In genomic region chr7:2906197-2906931, GRCh38 we compare ENCODE assay signal across 21 cellular contexts.
"Had no signal": no experiment of that assay in that cellular context is flagged by ENCODE, and none has a peak within 500 bp of the region (broad histone marks: within the 10 kb centered on the region; RNA-seq: fewer than 3 reads in every experiment).

No MANE protein-coding gene starts in this region.

- H3K27ac ChIP-seq: body of pancreas, gastroesophageal sphincter, heart right ventricle, neutrophil, skin epidermis, upper lobe of left lung had no signal

- DNase-seq: activated CD4-positive, CD25-positive, alpha-beta regulatory T cell treated with anti-CD3 and anti-CD28 coated beads, Interleukin-2, amount 50 U/mL, for 72 hours; activated CD8-positive, alpha-beta memory T cell treated with anti-CD3 and anti-CD28 coated beads, Interleukin-2, amount 50 U/mL, for 4 hours; activated naive CD8-positive, alpha-beta T cell treated with anti-CD3 and anti-CD28 coated beads for 36 hours; amygdala; body of pancreas; dermis blood vessel endothelial cell; endodermal cell; erythroblast; heart right ventricle; left colon; midbrain; retina; stimulated activated CD4-positive, alpha-beta T cell treated with anti-CD3 and anti-CD28 coated beads, Interleukin-15, amount 100 ng/mL, for 24 hours; stimulated activated CD4-positive, alpha-beta T cell treated with anti-CD3 and anti-CD28 coated beads, Interleukin-4, amount 100 ng/mL, for 1 hour; stimulated activated naive CD4-positive, alpha-beta T cell treated with Interleukin-2 at 50 U/mL for 16 hours; T1000; upper lobe of left lung had no signal

- H3K9me3 ChIP-seq: body of pancreas, neutrophil, upper lobe of left lung had no signal

- H3K4me1 ChIP-seq: body of pancreas, gastroesophageal sphincter, heart right ventricle, upper lobe of left lung had no signal

- H3K4me1 Mint-ChIP-seq: endodermal cell had no signal

- ATAC-seq: body of pancreas, gastroesophageal sphincter, left colon had no signal

- H3K36me3 ChIP-seq: gastroesophageal sphincter, heart right ventricle, neutrophil, upper lobe of left lung had no signal

- H3K9me3 Mint-ChIP-seq: activated naive CD8-positive, alpha-beta T cell treated with anti-CD3 and anti-CD28 coated beads for 36 hours; endodermal cell had no signal

- H3K4me3 ChIP-seq: body of pancreas, gastroesophageal sphincter, heart right ventricle, lung, skin epidermis, upper lobe of left lung had no signal

- H3K4me3 Mint-ChIP-seq: activated naive CD8-positive, alpha-beta T cell treated with anti-CD3 and anti-CD28 coated beads for 36 hours; endodermal cell had no signal

- H3K27ac Mint-ChIP-seq: endodermal cell had no signal

- H3K27me3 ChIP-seq: body of pancreas, neutrophil, upper lobe of left lung had no signal

- H3K27me3 Mint-ChIP-seq: activated naive CD8-positive, alpha-beta T cell treated with anti-CD3 and anti-CD28 coated beads for 36 hours had no signal
